9 cellular contexts compared by ENCODE assay signal in genomic region chr17:55576237-55576998, GRCh38.
A peak's percentile ranks its signal among the peaks of the same experiment; 100 is the strongest.
DNase-seq lines count a peak whose midpoint lies in the region; ATAC-seq and TF ChIP-seq lines count a peak whose summit lies in the region.
"Had no signal": no experiment of that assay in that cellular context is flagged by ENCODE, and none has a peak within 500 bp of the region (broad histone marks: within the 10 kb centered on the region; RNA-seq: fewer than 3 reads in every experiment).

No MANE protein-coding gene starts in this region.

- no peak for TF ChIP-seq EP300 in esophagus muscularis mucosa (IDR thresholded peaks at IDR 0.05)

- no peak for TF ChIP-seq POLR2A in esophagus muscularis mucosa (IDR thresholded peaks at IDR 0.05; ENCODE audit: low read depth)

- peak overlapping the region; percentile 82 for H3K9ac ChIP-seq in GM23248

- no peak for TF ChIP-seq CTCF in esophagus muscularis mucosa (IDR thresholded peaks at IDR 0.05)

- H3K9me3 ChIP-seq in GM23248 (ENCODE audit: low read depth) (no peaks in the 10 kb centered on the region), esophagus muscularis mucosa (no peaks in the 10 kb centered on the region)

- ATAC-seq in HG03135 (IDR thresholded peaks at IDR 0.05; ENCODE audit: unreplicated experiment) = no peak

- no peaks in the 10 kb centered on the region for H3K79me2 ChIP-seq in GM23248 (ENCODE audit: insufficient read depth)

- H3F3A ChIP-seq in GM23248 (ENCODE audit: insufficient read depth) = peaks cover 21% of the 10 kb centered on the region

- in situ Hi-C loops in GM23248 (cut with MboI) = no loop called here

- peak overlapping the region; percentile 97 for H2AFZ ChIP-seq in GM23248

- 9 to 10% methylated on average over 8 of the region's 8 CpGs for WGBS in GM23248 (ENCODE audit: low coverage in 1 of 2, low lambda C conversion rate in 2 of 2, missing lambda C conversion rate in 2 of 2), 2 experiments
- WGBS in esophagus muscularis mucosa = 60% methylated on average over 8 of the region's 8 CpGs

- peak overlapping the region; percentile 88 for H3K27ac ChIP-seq in GM23248
- H3K27ac ChIP-seq in esophagus muscularis mucosa (replicated peaks in 1 of 4) = peak overlapping the region; percentile 73 to 82 (median 78)
- H3K27ac ChIP-seq: cardiac muscle cell had no signal

- no peaks in the 10 kb centered on the region for H3K9me2 ChIP-seq in GM23248 (ENCODE audit: insufficient read depth)

- H3K4me3 ChIP-seq in GM23248 (peak overlapping the region; percentile 69), esophagus muscularis mucosa (peak overlapping the region; percentile 30 to 51 (median 44))
- H3K4me3 ChIP-seq: cardiac muscle cell had no signal

- H3K27me3 ChIP-seq in GM23248 (replicated peaks; ENCODE audit: insufficient read depth) = no peaks in the 10 kb centered on the region
- H3K27me3 ChIP-seq in esophagus muscularis mucosa = no peaks in the 10 kb centered on the region
- H3K27me3 ChIP-seq: cardiac muscle cell had no signal

- H3K36me3 ChIP-seq in GM23248 (ENCODE audit: low read depth) (no peaks in the 10 kb centered on the region), esophagus muscularis mucosa (no peaks in the 10 kb centered on the region)
- H3K36me3 ChIP-seq: cardiac muscle cell had no signal

- intact Hi-C loops in esophagus muscularis mucosa (cut with DNase I) = no loop called here

- H3K4me1 ChIP-seq in GM23248 (ENCODE audit: insufficient read depth) = peaks cover 22% of the 10 kb centered on the region
- H3K4me1 ChIP-seq in esophagus muscularis mucosa = peaks cover 3 to 24% (median 15%) of the 10 kb centered on the region in 4 donors

- H3K4me2 ChIP-seq in GM23248 (ENCODE audit: unreplicated experiment) = peak overlapping the region; percentile 96

- no peaks in the 10 kb centered on the region for H4K20me1 ChIP-seq in GM23248 (ENCODE audit: insufficient read depth)

- DNase-seq in AG08396 (ENCODE audit: low spot score) (peak; percentile 75), GM23248 (peak; percentile 92), esophagus muscularis mucosa (ENCODE audit: extremely low spot score) (no peak), renal cortical epithelial cell (ENCODE audit: low read depth) (peak; percentile 53), NCI-H187 treated with DMSO at 0.1 percent for 48 hours (lab: John Stamatoyannopoulos, UW) (no peak)
- DNase-seq in activated T-cell treated with anti-CD3 and anti-CD28 coated beads, Interleukin-2, amount 50 U/mL, for 1 hour = no peak

TF ChIP-seq in PFSK-1, 5 proteins besides CTCF, POLR2A, EP300 and RAD21:
- TF ChIP-seq POLR2AphosphoS5 (IDR thresholded peaks at IDR 0.05; ENCODE audit: low read depth, low read length) = no peak
- 0 out of 2 replicates have a peak, but pooled peaks have one; percentile 13 for TF ChIP-seq TAF1 (IDR thresholded peaks at IDR 0.05; ENCODE audit: borderline replicate concordance, insufficient read depth, low read length)

Comparison
In these comparisons a context has a peak if more than half of its experiments do, and no peak if none do; other contexts are left out.
1. DNase-seq: peak in AG08396 (single experiment), GM23248 (single experiment) and renal cortical epithelial cell (single experiment); none in esophagus muscularis mucosa (single experiment), activated T-cell treated with anti-CD3 and anti-CD28 coated beads, Interleukin-2, amount 50 U/mL, for 1 hour (single experiment) and NCI-H187 treated with DMSO at 0.1 percent for 48 hours (single experiment).